ENCODE assay signal across 15 cellular contexts in genomic region chr14:102125546-102125945, GRCh38. TPM values are rescaled to one million over a fixed set of nuclear protein-coding genes. Genes with fewer than 3 reads are reported as not detected.
A peak's percentile ranks its signal among the peaks of the same experiment; 100 is the strongest.
DNase-seq lines count a peak whose midpoint lies in the region; ATAC-seq, FAIRE-seq and TF ChIP-seq lines count a peak whose summit lies in the region.
"Had no signal": no experiment of that assay in that cellular context is flagged by ENCODE, and none has a peak within 500 bp of the region (broad histone marks: within the 10 kb centered on the region; RNA-seq: fewer than 3 reads in every experiment).

No MANE protein-coding gene starts in this region.

- TF ChIP-seq CTCF in Calu3 (IDR thresholded peaks at IDR 0.05; ENCODE audit: unreplicated experiment) (no peak), bronchial epithelial cell (IDR thresholded peaks at IDR 0.05; ENCODE audit: insufficient read depth, low read length, severe bottlenecking) (no peak), left lung (IDR thresholded peaks at IDR 0.05) (no peak), heart left ventricle (IDR thresholded peaks at IDR 0.05) (no peak)

- DNase-seq in Calu3 (peak; percentile 14), bronchial epithelial cell (ENCODE audit: low read depth) (peak; percentile 75), left lung (no peak), heart left ventricle (no peak), DMS79 (lab: John Stamatoyannopoulos, UW) (no peak)
- no peak for DNase-seq in activated naive CD8-positive, alpha-beta T cell treated with anti-CD3 and anti-CD28 coated beads for 36 hours
- DNase-seq: activated gamma-delta T cell; dorsolateral prefrontal cortex; MG63; NCI-H2171 treated with DMSO at 0.1 percent for 48 hours; stimulated activated naive CD4-positive, alpha-beta T cell treated with Interleukin-2 at 50 U/mL for 16 hours had no signal

- no peaks in the 10 kb centered on the region for H3K9me3 ChIP-seq in HUES6 (ENCODE audit: control insufficient read depth, insufficient read depth, low read depth, low read length)
- no peaks in the 10 kb centered on the region for H3K9me3 ChIP-seq in left lung
- no peaks in the 10 kb centered on the region for H3K9me3 ChIP-seq in heart left ventricle
- H3K9me3 ChIP-seq: MG63 had no signal

- H3K4me1 ChIP-seq in HUES6 (ENCODE audit: control insufficient read depth, insufficient read depth, low read length): peaks cover 26% of the 10 kb centered on the region
- no peaks in the 10 kb centered on the region for H3K4me1 ChIP-seq in left lung
- H3K4me1 ChIP-seq in heart left ventricle: no peaks in the 10 kb centered on the region

- no peak for TF ChIP-seq POLR2A in heart left ventricle (IDR thresholded peaks at IDR 0.05)

- peak overlapping the region; percentile 40 for H3K4me3 Mint-ChIP-seq in Calu3 (ENCODE audit: low read depth, unreplicated experiment)
- H3K4me3 Mint-ChIP-seq in activated naive CD8-positive, alpha-beta T cell treated with anti-CD3 and anti-CD28 coated beads for 36 hours: no peak overlapping the region

- H3K9me3 Mint-ChIP-seq in Calu3 (ENCODE audit: low read depth, unreplicated experiment): no peaks in the 10 kb centered on the region
- no peaks in the 10 kb centered on the region for H3K9me3 Mint-ChIP-seq in activated naive CD8-positive, alpha-beta T cell treated with anti-CD3 and anti-CD28 coated beads for 36 hours

- H3K27me3 ChIP-seq in HUES6 (ENCODE audit: control insufficient read depth, insufficient read depth, low read length): no peaks in the 10 kb centered on the region
- H3K27me3 ChIP-seq in bronchial epithelial cell (ENCODE audit: control insufficient read depth, insufficient read depth, low read length): no peaks in the 10 kb centered on the region
- H3K27me3 ChIP-seq in left lung: no peaks in the 10 kb centered on the region
- H3K27me3 ChIP-seq in heart left ventricle: no peaks in the 10 kb centered on the region
- H3K27me3 ChIP-seq: dorsolateral prefrontal cortex, MG63 had no signal

- no TSS peak for BruUV-seq in Calu3 (replicated peaks; lab: Mats Ljungman, UMichigan)

- peaks cover 5% of the 10 kb centered on the region for H3K36me3 Mint-ChIP-seq in Calu3 (ENCODE audit: insufficient read depth, unreplicated experiment)
- H3K36me3 Mint-ChIP-seq in activated naive CD8-positive, alpha-beta T cell treated with anti-CD3 and anti-CD28 coated beads for 36 hours: no peaks in the 10 kb centered on the region

- WGBS in heart left ventricle, 4 donors: 85 to 92% (median 89%) methylated on average over 5 of the region's 5 CpGs

- peaks cover 34% of the 10 kb centered on the region for H3K4me1 Mint-ChIP-seq in Calu3 (ENCODE audit: low read depth, unreplicated experiment)
- no peaks in the 10 kb centered on the region for H3K4me1 Mint-ChIP-seq in activated naive CD8-positive, alpha-beta T cell treated with anti-CD3 and anti-CD28 coated beads for 36 hours

- peak overlapping the region; percentile 40 for H3K9ac ChIP-seq in HUES6 (ENCODE audit: low read length)

- ATAC-seq in left lung: peak; percentile 58
- no peak for ATAC-seq in HG02571 (IDR thresholded peaks at IDR 0.05; ENCODE audit: unreplicated experiment)
- no peak for ATAC-seq in heart left ventricle

- peak overlapping the region; percentile 65 for H3K27ac Mint-ChIP-seq in Calu3 (ENCODE audit: unreplicated experiment)
- H3K27ac Mint-ChIP-seq in activated naive CD8-positive, alpha-beta T cell treated with anti-CD3 and anti-CD28 coated beads for 36 hours: no peak overlapping the region

- intact Hi-C loops in Calu3 (cut with micrococcal nuclease; ENCODE audit: unreplicated experiment) (loop anchor here (2.0 kb wide), 2 partner anchors 13 to 29 kb away; partner anchors contain the start of gene WDR20), left lung (cut with DNase I) (no loop called here), heart left ventricle (cut with DNase I) (no loop called here)

- no peak for FAIRE-seq in bronchial epithelial cell (lab: Jason Lieb, UNC)
- FAIRE-seq: astrocyte had no signal

- H3K27ac ChIP-seq in HUES6 (ENCODE audit: low read depth, low read length): peak overlapping the region; percentile 42; the same call in 1 of the 2 replicates
- no peak overlapping the region for H3K27ac ChIP-seq in left lung
- H3K27ac ChIP-seq in heart left ventricle: no peak overlapping the region
- H3K27ac ChIP-seq: dorsolateral prefrontal cortex, VCaP had no signal

- CTCF ChIA-PET in Calu3 (lab: Charles Lee): interaction anchor here (0.6 to 1.3 kb wide), 3 partner anchors 37 to 137 kb away, joined by 3 read pairs; no protein-coding TSS in a partner anchor

- H3K4me3 ChIP-seq in HUES6 (ENCODE audit: low read depth, low read length): 0 out of 2 replicates have a peak overlapping the region, but pooled peaks have one; percentile 5
- H3K4me3 ChIP-seq in bronchial epithelial cell (ENCODE audit: low read depth, low read length): no peak overlapping the region
- H3K4me3 ChIP-seq in left lung: no peak overlapping the region
- H3K4me3 ChIP-seq in heart left ventricle: no peak overlapping the region
- H3K4me3 ChIP-seq: dorsolateral prefrontal cortex, MG63 had no signal

- H3K27me3 Mint-ChIP-seq in Calu3 (ENCODE audit: unreplicated experiment): no peaks in the 10 kb centered on the region
- H3K27me3 Mint-ChIP-seq in activated naive CD8-positive, alpha-beta T cell treated with anti-CD3 and anti-CD28 coated beads for 36 hours: no peaks in the 10 kb centered on the region

- H3K36me3 ChIP-seq in HUES6 (ENCODE audit: control insufficient read depth, insufficient read depth, low read length): no peaks in the 10 kb centered on the region
- H3K36me3 ChIP-seq in bronchial epithelial cell (ENCODE audit: control insufficient read depth, insufficient read depth, low read length): no peaks in the 10 kb centered on the region
- no peaks in the 10 kb centered on the region for H3K36me3 ChIP-seq in left lung
- H3K36me3 ChIP-seq in heart left ventricle: no peaks in the 10 kb centered on the region
- H3K36me3 ChIP-seq: MG63 had no signal

RNA-seq across cellular contexts. Expression of gene WDR20, which starts 14.2 kb away (rescaled TPM):
- total RNA-seq in Calu3 (2022) (33.0 and 37.6 TPM in 2 replicates), bronchial epithelial cell (18.9 and 20.0 TPM in 2 replicates), left lung (10 to 100 TPM; 22.4 to 23.9 TPM), heart left ventricle (10 to 100 TPM; 15.8 to 26.5 (median 21.2) TPM)
- total RNA-seq in activated naive CD8-positive, alpha-beta T cell treated with anti-CD3 and anti-CD28 coated beads for 36 hours: 10 to 100 TPM; 22.3 to 27.3 TPM
- 10 to 100 TPM; 10.4 to 15.9 TPM for polyA plus RNA-seq in heart left ventricle

RNA-seq across cellular contexts. Expression of gene HSP90AA1, which starts 38.7 kb away (rescaled TPM):
- 1,038 and 1,111 TPM in 2 replicates for total RNA-seq in Calu3 (2022)
- 140 and 280 TPM in 2 replicates for total RNA-seq in bronchial epithelial cell
- 100 to 1,000 TPM; 515 to 585 TPM for total RNA-seq in left lung
- total RNA-seq in activated naive CD8-positive, alpha-beta T cell treated with anti-CD3 and anti-CD28 coated beads for 36 hours: 1,000 to 10,000 TPM; 1,485 to 1,535 TPM
- total RNA-seq in heart left ventricle: 100 to 1,000 TPM; 351 to 854 (median 427) TPM
- 100 to 1,000 TPM; 377 to 956 TPM for polyA plus RNA-seq in heart left ventricle

Comparison
In these comparisons a context has a peak if more than half of its experiments do, and no peak if none do; other contexts are left out.
1. DNase-seq: peak in Calu3 (single experiment) and bronchial epithelial cell (single experiment); none in left lung (0 of 2), activated naive CD8-positive, alpha-beta T cell treated with anti-CD3 and anti-CD28 coated beads for 36 hours (single experiment), heart left ventricle (0 of 5) and DMS79 (single experiment).